In the genomic region with DNA sequence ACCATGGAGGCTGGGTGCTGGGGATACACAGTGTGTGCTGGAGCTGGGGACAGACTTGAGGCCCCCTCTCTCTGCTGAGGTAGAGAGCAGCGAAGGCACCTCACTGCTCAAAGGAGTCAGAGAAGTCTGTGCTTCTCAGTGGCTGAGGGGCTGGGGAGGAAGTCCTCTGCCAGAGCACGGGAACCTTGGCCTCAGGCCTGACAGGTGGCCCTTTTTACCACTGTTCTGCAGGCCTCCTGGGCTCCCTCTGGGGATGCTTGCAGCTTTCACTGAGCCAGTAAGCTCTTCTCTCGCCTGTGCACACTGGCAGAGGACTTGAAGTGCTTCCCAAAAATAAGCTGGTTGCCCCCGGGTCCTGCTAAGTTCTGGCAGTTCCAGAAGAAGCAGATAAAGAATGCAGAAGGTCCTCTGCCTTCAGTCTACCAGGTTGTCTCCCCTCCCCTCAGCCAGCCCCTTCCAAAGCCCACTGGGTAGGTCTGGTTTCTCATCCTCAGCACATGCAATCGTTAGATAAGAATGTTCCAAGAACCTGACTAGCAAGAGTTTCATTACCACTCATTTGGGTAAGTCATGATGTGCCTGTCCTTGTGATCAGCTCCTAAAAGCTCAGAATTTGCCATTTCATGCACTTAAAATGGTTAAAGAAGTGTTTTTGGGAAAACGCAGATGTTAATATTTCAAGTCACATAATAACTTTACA, we compare ENCODE assay signal across 1 cellular context.
TF ChIP-seq lines count a peak whose summit lies in the region.

No MANE protein-coding gene starts in this region.

TF ChIP-seq in GM12878, 131 proteins besides CTCF, POLR2A, EP300 and RAD21:
- TF ChIP-seq, protein P1, sequence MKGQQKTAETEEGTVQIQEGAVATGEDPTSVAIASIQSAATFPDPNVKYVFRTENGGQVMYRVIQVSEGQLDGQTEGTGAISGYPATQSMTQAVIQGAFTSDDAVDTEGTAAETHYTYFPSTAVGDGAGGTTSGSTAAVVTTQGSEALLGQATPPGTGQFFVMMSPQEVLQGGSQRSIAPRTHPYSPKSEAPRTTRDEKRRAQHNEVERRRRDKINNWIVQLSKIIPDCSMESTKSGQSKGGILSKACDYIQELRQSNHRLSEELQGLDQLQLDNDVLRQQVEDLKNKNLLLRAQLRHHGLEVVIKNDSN (IDR thresholded peaks at IDR 0.05; ENCODE audit: borderline replicate concordance, extremely low read length, insufficient read depth, low read depth, low read length) = no peak
- no peak for TF ChIP-seq CHD4 (IDR thresholded peaks at IDR 0.05)
- TF ChIP-seq DPF2 (IDR thresholded peaks at IDR 0.05) = no peak
- no peak for TF ChIP-seq KDM1A (IDR thresholded peaks at IDR 0.05; ENCODE audit: borderline replicate concordance)
- TF ChIP-seq, protein P2, sequence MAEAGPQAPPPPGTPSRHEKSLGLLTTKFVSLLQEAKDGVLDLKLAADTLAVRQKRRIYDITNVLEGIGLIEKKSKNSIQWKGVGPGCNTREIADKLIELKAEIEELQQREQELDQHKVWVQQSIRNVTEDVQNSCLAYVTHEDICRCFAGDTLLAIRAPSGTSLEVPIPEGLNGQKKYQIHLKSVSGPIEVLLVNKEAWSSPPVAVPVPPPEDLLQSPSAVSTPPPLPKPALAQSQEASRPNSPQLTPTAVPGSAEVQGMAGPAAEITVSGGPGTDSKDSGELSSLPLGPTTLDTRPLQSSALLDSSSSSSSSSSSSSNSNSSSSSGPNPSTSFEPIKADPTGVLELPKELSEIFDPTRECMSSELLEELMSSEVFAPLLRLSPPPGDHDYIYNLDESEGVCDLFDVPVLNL (IDR thresholded peaks at IDR 0.05; ENCODE audit: low read depth, low read length) = no peak
- TF ChIP-seq ZNF217 (IDR thresholded peaks at IDR 0.05) = no peak
- TF ChIP-seq CREM (IDR thresholded peaks at IDR 0.05; ENCODE audit: low read depth) = no peak
- TF ChIP-seq HDAC2 (IDR thresholded peaks at IDR 0.05) = no peak
- TF ChIP-seq ZNF622 (IDR thresholded peaks at IDR 0.05) = no peak
- no peak for TF ChIP-seq IKZF1 (conservative IDR thresholded peaks at IDR 0.05)
- no peak for TF ChIP-seq TAF1 (IDR thresholded peaks at IDR 0.05; ENCODE audit: borderline replicate concordance, low read depth, low read length)
- TF ChIP-seq SMARCA5 (IDR thresholded peaks at IDR 0.05) = no peak
- no peak for TF ChIP-seq PML (IDR thresholded peaks at IDR 0.05; ENCODE audit: low read length)
- TF ChIP-seq KLF5 (IDR thresholded peaks at IDR 0.05; ENCODE audit: partially characterized antibody) = no peak
- TF ChIP-seq, protein P3, sequence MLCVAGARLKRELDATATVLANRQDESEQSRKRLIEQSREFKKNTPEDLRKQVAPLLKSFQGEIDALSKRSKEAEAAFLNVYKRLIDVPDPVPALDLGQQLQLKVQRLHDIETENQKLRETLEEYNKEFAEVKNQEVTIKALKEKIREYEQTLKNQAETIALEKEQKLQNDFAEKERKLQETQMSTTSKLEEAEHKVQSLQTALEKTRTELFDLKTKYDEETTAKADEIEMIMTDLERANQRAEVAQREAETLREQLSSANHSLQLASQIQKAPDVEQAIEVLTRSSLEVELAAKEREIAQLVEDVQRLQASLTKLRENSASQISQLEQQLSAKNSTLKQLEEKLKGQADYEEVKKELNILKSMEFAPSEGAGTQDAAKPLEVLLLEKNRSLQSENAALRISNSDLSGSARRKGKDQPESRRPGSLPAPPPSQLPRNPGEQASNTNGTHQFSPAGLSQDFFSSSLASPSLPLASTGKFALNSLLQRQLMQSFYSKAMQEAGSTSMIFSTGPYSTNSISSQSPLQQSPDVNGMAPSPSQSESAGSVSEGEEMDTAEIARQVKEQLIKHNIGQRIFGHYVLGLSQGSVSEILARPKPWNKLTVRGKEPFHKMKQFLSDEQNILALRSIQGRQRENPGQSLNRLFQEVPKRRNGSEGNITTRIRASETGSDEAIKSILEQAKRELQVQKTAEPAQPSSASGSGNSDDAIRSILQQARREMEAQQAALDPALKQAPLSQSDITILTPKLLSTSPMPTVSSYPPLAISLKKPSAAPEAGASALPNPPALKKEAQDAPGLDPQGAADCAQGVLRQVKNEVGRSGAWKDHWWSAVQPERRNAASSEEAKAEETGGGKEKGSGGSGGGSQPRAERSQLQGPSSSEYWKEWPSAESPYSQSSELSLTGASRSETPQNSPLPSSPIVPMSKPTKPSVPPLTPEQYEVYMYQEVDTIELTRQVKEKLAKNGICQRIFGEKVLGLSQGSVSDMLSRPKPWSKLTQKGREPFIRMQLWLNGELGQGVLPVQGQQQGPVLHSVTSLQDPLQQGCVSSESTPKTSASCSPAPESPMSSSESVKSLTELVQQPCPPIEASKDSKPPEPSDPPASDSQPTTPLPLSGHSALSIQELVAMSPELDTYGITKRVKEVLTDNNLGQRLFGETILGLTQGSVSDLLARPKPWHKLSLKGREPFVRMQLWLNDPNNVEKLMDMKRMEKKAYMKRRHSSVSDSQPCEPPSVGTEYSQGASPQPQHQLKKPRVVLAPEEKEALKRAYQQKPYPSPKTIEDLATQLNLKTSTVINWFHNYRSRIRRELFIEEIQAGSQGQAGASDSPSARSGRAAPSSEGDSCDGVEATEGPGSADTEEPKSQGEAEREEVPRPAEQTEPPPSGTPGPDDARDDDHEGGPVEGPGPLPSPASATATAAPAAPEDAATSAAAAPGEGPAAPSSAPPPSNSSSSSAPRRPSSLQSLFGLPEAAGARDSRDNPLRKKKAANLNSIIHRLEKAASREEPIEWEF (IDR thresholded peaks at IDR 0.05; ENCODE audit: insufficient replicate concordance, low read depth, low read length) = no peak
- TF ChIP-seq NFYA (IDR thresholded peaks at IDR 0.05; ENCODE audit: borderline replicate concordance, low read depth, low read length) = no peak
- no peak for TF ChIP-seq ATF7 (IDR thresholded peaks at IDR 0.05; ENCODE audit: low read depth)
- TF ChIP-seq SPI1 (IDR thresholded peaks at IDR 0.05; ENCODE audit: borderline replicate concordance, insufficient read depth, low read depth, low read length) = no peak
- TF ChIP-seq NRF1 (conservative IDR thresholded peaks at IDR 0.05; ENCODE audit: low read depth, low read length) = no peak
